Comparison of ENCODE assay signal across 15 cellular contexts in the genomic region with DNA sequence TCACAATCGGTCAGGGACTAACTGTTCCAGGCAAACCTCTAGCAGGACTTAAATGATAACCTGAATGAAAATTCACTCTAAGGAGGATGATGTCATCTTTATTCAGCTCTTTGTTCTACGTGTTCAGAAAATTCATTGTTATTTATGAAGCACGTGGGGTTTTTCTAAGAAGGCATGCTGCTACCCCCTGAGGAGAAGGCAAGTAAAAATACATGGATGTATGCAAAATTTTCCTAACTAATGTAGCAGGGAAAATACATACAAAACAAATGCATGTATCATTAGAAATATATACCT. TPM values are rescaled to one million over a fixed set of nuclear protein-coding genes. Genes with fewer than 3 reads are reported as not detected.
DNase-seq lines count a peak whose midpoint lies in the region; ATAC-seq and TF ChIP-seq lines count a peak whose summit lies in the region.
"Had no signal": no experiment of that assay in that cellular context is flagged by ENCODE, and none has a peak within 500 bp of the region (broad histone marks: within the 10 kb centered on the region; RNA-seq: fewer than 3 reads in every experiment).

No MANE protein-coding gene starts in this region.

- ATAC-seq in Right ventricle myocardium inferior: no peak
- no peak for ATAC-seq in left colon
- no peak for ATAC-seq in activated T-helper 17 cell treated with anti-CD3 and anti-CD28 coated beads, Interleukin-2, amount 50 U/mL, for 72 hours (replicated peaks)
- ATAC-seq: gastrocnemius medialis had no signal

- TF ChIP-seq CTCF in right atrium auricular region (IDR thresholded peaks at IDR 0.05): no peak
- no peak for TF ChIP-seq CTCF in dorsolateral prefrontal cortex (IDR thresholded peaks at IDR 0.05 in 54 of 56, conservative IDR thresholded peaks at IDR 0.05 in 2 of 56; ENCODE audit: low read depth in 1 of 56, partially characterized antibody in 56 of 56)
- TF ChIP-seq CTCF in MCF 10A (IDR thresholded peaks at IDR 0.05; ENCODE audit: unreplicated experiment): no peak

- no TSS peak for BruUV-seq in MCF 10A (replicated peaks; lab: Mats Ljungman, UMichigan)

- H3K36me3 Mint-ChIP-seq in MCF 10A (ENCODE audit: insufficient read depth, unreplicated experiment): no peaks in the 10 kb centered on the region
- no peaks in the 10 kb centered on the region for H3K36me3 Mint-ChIP-seq in activated T-helper 17 cell treated with anti-CD3 and anti-CD28 coated beads, Interleukin-2, amount 50 U/mL, for 72 hours (ENCODE audit: low read depth)

- peaks cover 13% of the 10 kb centered on the region for H3K4me1 Mint-ChIP-seq in MCF 10A (ENCODE audit: insufficient read depth, unreplicated experiment)
- peaks cover 4% of the 10 kb centered on the region for H3K4me1 Mint-ChIP-seq in activated T-helper 17 cell treated with anti-CD3 and anti-CD28 coated beads, Interleukin-2, amount 50 U/mL, for 72 hours

- H3K27ac ChIP-seq in right atrium auricular region (peak overlapping the region; percentile 78 to 91), dorsolateral prefrontal cortex (peak overlapping the region in 55 of 59 donors; percentile 13 to 90 (median 78)), muscle layer of duodenum (ENCODE audit: low read length) (peak overlapping the region; percentile 47)
- H3K27ac ChIP-seq: gastrocnemius medialis, spleen had no signal

- TF ChIP-seq POLR2A in erythroblast (IDR thresholded peaks at IDR 0.05; ENCODE audit: low read length): no peak

- H3K27me3 ChIP-seq in right atrium auricular region: no peaks in the 10 kb centered on the region
- H3K27me3 ChIP-seq in dorsolateral prefrontal cortex: no peaks in the 10 kb centered on the region
- no peaks in the 10 kb centered on the region for H3K27me3 ChIP-seq in muscle layer of duodenum (ENCODE audit: low read depth, low read length)
- H3K27me3 ChIP-seq: gastrocnemius medialis, spleen had no signal

- no peaks in the 10 kb centered on the region for H3K9me3 ChIP-seq in right atrium auricular region
- no peaks in the 10 kb centered on the region for H3K9me3 ChIP-seq in muscle layer of duodenum (ENCODE audit: control insufficient read depth in 1 of 2, low read length in 2 of 2)
- H3K9me3 ChIP-seq: gastrocnemius medialis, spleen had no signal

- peaks cover 6% of the 10 kb centered on the region for H3K9me3 Mint-ChIP-seq in MCF 10A (ENCODE audit: unreplicated experiment)
- H3K9me3 Mint-ChIP-seq in activated T-helper 17 cell treated with anti-CD3 and anti-CD28 coated beads, Interleukin-2, amount 50 U/mL, for 72 hours: no peaks in the 10 kb centered on the region

- intact Hi-C loops in Right ventricle myocardium inferior (cut with DNase I): no loop called here
- intact Hi-C loops in dorsolateral prefrontal cortex (cut with DNase I): no loop called here
- intact Hi-C loops in MCF 10A (cut with micrococcal nuclease): no loop called here
- intact Hi-C loops in left colon (cut with DNase I, micrococcal nuclease): no loop called here

- peak overlapping the region in 1 of 2 donors; percentile 35 for H3K4me3 ChIP-seq in right atrium auricular region
- peak overlapping the region; percentile 27 to 74 (median 56) for H3K4me3 ChIP-seq in dorsolateral prefrontal cortex
- H3K4me3 ChIP-seq in muscle layer of duodenum (ENCODE audit: low read depth in 1 of 2, low read length in 2 of 2): peak overlapping the region; percentile 17 to 59
- H3K4me3 ChIP-seq: gastrocnemius medialis, spleen had no signal

- no peak overlapping the region for H3K27ac Mint-ChIP-seq in MCF 10A (ENCODE audit: low read depth, unreplicated experiment)
- no peak overlapping the region for H3K27ac Mint-ChIP-seq in activated T-helper 17 cell treated with anti-CD3 and anti-CD28 coated beads, Interleukin-2, amount 50 U/mL, for 72 hours
- H3K27ac Mint-ChIP-seq: T-helper 1 cell treated with Interleukin-12 subunit alpha and Interleukin-12 subunit beta and Interleukin-4 antibody, amounts not matched to agents 30 μg/mL and 1 μg/mL, for 36 hours had no signal

- DNase-seq in right atrium auricular region (ENCODE audit: low spot score) (no peak), Right ventricle myocardium inferior (ENCODE audit: missing footprints) (no peak), dorsolateral prefrontal cortex (no peak), MCF 10A (ENCODE audit: unreplicated experiment) (no peak), erythroblast (lab: John Stamatoyannopoulos, UW) (no peak), left colon (no peak)
- DNase-seq: activated CD4-positive, alpha-beta T cell treated with anti-CD3 and anti-CD28 coated beads for 1 hour; DMS 273 treated with DMSO at 0.1 percent for 48 hours; effector CD8-positive, alpha-beta T cell; gastrocnemius medialis; MV-4-11; spleen had no signal

- H3K4me3 Mint-ChIP-seq in MCF 10A (ENCODE audit: unreplicated experiment): no peak overlapping the region
- no peak overlapping the region for H3K4me3 Mint-ChIP-seq in activated T-helper 17 cell treated with anti-CD3 and anti-CD28 coated beads, Interleukin-2, amount 50 U/mL, for 72 hours
- H3K4me3 Mint-ChIP-seq: T-helper 1 cell treated with Interleukin-12 subunit alpha and Interleukin-12 subunit beta and Interleukin-4 antibody, amounts not matched to agents 30 μg/mL and 1 μg/mL, for 36 hours had no signal

- POLR2A ChIA-PET in MCF 10A (lab: Yijun Ruan, JAX): interaction anchor here (1.3 kb wide), 1 partner anchor 30 kb away, joined by 3 read pairs; no protein-coding TSS in a partner anchor

- H3K4me1 ChIP-seq in right atrium auricular region: peaks cover 0 to 30% of the 10 kb centered on the region in 2 donors
- peaks cover 0 to 28% of the 10 kb centered on the region in 2 donors for H3K4me1 ChIP-seq in muscle layer of duodenum (ENCODE audit: control insufficient read depth in 1 of 2, insufficient read depth in 2 of 2, low read length in 2 of 2)

- no peaks in the 10 kb centered on the region for H3K27me3 Mint-ChIP-seq in MCF 10A (ENCODE audit: insufficient read depth, unreplicated experiment)
- no peaks in the 10 kb centered on the region for H3K27me3 Mint-ChIP-seq in activated T-helper 17 cell treated with anti-CD3 and anti-CD28 coated beads, Interleukin-2, amount 50 U/mL, for 72 hours

- H3K36me3 ChIP-seq in right atrium auricular region: no peaks in the 10 kb centered on the region
- H3K36me3 ChIP-seq in muscle layer of duodenum (ENCODE audit: control insufficient read depth in 1 of 2, insufficient read depth in 2 of 2, low read length in 2 of 2): no peaks in the 10 kb centered on the region
- H3K36me3 ChIP-seq: gastrocnemius medialis, spleen had no signal

- CTCF ChIA-PET in MCF 10A (lab: Yijun Ruan, JAX): interaction anchor here (0.7 to 2.0 kb wide), 3 partner anchors 22 to 40 kb away, joined by 3 to 7 read pairs (median 3); no protein-coding TSS in a partner anchor

RNA-seq across cellular contexts. Expression of gene ATXN1, which starts 42.7 kb away (rescaled TPM):
- total RNA-seq in right atrium auricular region (10 to 100 TPM; 41.8 to 62.0 TPM), Right ventricle myocardium inferior (42.5 TPM), dorsolateral prefrontal cortex (100 to 1,000 TPM; 131 to 255 (median 189) TPM), MCF 10A (2022) (16.5 and 34.5 TPM in 2 replicates), left colon (10 to 100 TPM; 26.9 to 55.1 TPM)
- total RNA-seq in activated T-helper 17 cell treated with anti-CD3 and anti-CD28 coated beads, Interleukin-2, amount 50 U/mL, for 72 hours: 100 to 1,000 TPM in 1 of 2 donors, 10 to 100 TPM in 1; 41.0 to 115 TPM
